27 cellular contexts compared by ENCODE assay signal in the genomic region with DNA sequence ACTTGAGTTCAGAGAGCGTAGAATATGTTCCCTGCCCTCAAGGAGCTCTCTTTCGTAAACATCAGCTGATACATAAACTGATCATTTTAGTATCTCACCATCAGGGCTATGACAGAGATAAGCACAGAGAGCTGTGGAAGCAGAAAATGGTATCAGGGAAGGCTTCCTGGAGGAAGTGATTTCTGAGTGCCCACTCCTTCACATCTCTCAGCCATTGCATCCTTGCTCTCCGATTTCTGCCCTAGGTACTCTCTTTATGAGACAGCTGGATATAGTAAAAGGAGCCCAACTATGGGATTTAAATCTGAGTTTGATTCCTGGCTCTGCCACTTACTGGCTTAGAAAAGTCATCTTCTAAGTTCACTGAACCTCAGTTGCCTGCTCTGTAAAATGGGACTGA.
"Had no signal": no experiment of that assay in that cellular context is flagged by ENCODE, and none has a peak within 500 bp of the region (broad histone marks: within the 10 kb centered on the region; RNA-seq: fewer than 3 reads in every experiment).

No MANE protein-coding gene starts in this region.

- H3K4me1 ChIP-seq: colonic mucosa had no signal

- H3K9me3 ChIP-seq: colonic mucosa, esophagus squamous epithelium, gastrocnemius medialis, heart right ventricle, left lung, lower lobe of right lung, mucosa of descending colon had no signal

- H3K9me3 Mint-ChIP-seq: dendritic cell treated with granulocyte-macrophage colony-stimulating factor and Interleukin-4, amounts not matched to agents 40 ng/mL and 50 ng/mL, for 4 days; effector memory CD8-positive, alpha-beta T cell; endodermal cell; mesothelial cell of epicardium had no signal

- H3K27ac Mint-ChIP-seq: dendritic cell treated with granulocyte-macrophage colony-stimulating factor and Interleukin-4, amounts not matched to agents 40 ng/mL and 50 ng/mL, for 4 days; effector memory CD8-positive, alpha-beta T cell; endodermal cell; mesothelial cell of epicardium had no signal

- H3K27me3 ChIP-seq: colonic mucosa, esophagus squamous epithelium, gastrocnemius medialis, heart right ventricle, left lung had no signal

- H3K4me3 Mint-ChIP-seq: dendritic cell treated with granulocyte-macrophage colony-stimulating factor and Interleukin-4, amounts not matched to agents 40 ng/mL and 50 ng/mL, for 4 days; effector memory CD8-positive, alpha-beta T cell; endodermal cell; mesothelial cell of epicardium had no signal

- H3K4me3 ChIP-seq: colonic mucosa, esophagus squamous epithelium, gastrocnemius medialis, heart right ventricle, left lung, lower lobe of right lung, mucosa of descending colon had no signal

- H3K27me3 Mint-ChIP-seq: dendritic cell treated with granulocyte-macrophage colony-stimulating factor and Interleukin-4, amounts not matched to agents 40 ng/mL and 50 ng/mL, for 4 days; effector memory CD8-positive, alpha-beta T cell had no signal

- H3K27ac ChIP-seq: colonic mucosa, epithelial cell of prostate, esophagus squamous epithelium, gastrocnemius medialis, heart right ventricle, left lung, lower lobe of right lung had no signal

- ATAC-seq: effector memory CD8-positive, alpha-beta T cell; esophagus mucosa; gastrocnemius medialis; heart right ventricle; left cardiac atrium; left lung; left ventricle myocardium superior; lower lobe of right lung; mucosa of descending colon had no signal

- H3K4me1 Mint-ChIP-seq: endodermal cell had no signal

- DNase-seq: colonic mucosa; cortex of kidney; effector CD8-positive, alpha-beta T cell; effector memory CD8-positive, alpha-beta T cell; erythroblast; esophagus squamous epithelium; foreskin fibroblast; foreskin melanocyte; gastrocnemius medialis; glutamatergic neuron; head of caudate nucleus; heart right ventricle; hippocampal formation; left cardiac atrium; left lung; left ventricle myocardium superior; lower lobe of right lung; mesenchymal stem cell; mucosa of descending colon had no signal

- FAIRE-seq: endometrium, islet of Langerhans, keratinocyte had no signal
